ENCODE assay signal across 1 cellular context in the genomic region with DNA sequence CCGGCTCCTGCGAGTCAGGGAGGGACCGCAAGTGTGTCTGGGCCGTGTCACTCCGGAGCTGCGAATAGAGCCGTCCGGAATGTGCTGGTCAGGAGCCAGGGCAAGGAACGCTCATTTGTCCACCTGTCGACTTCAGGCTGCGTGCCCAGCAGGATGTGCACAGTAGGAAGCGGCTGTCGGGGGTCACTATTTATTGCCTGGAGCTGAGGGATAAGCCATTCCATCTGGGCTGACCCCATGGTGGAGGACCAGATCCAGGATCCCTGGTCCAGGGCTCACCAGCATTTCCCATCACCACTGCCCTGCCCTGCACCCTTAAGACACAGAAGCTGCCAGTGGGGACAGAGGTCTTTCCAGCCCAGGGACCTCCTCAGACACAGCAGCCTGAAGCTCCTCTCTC.
TF ChIP-seq lines count a peak whose summit lies in the region.

No MANE protein-coding gene starts in this region.

TF ChIP-seq in SK-N-SH treated with all-trans-retinoic acid at 6 μM for 48 hours, 23 proteins besides CTCF, POLR2A, EP300 and RAD21 (continued from another document):
- TF ChIP-seq, protein P1, sequence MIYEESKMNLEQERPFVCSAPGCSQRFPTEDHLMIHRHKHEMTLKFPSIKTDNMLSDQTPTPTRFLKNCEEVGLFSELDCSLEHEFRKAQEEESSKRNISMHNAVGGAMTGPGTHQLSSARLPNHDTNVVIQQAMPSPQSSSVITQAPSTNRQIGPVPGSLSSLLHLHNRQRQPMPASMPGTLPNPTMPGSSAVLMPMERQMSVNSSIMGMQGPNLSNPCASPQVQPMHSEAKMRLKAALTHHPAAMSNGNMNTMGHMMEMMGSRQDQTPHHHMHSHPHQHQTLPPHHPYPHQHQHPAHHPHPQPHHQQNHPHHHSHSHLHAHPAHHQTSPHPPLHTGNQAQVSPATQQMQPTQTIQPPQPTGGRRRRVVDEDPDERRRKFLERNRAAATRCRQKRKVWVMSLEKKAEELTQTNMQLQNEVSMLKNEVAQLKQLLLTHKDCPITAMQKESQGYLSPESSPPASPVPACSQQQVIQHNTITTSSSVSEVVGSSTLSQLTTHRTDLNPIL (CRISPR knock-in tag; IDR thresholded peaks at IDR 0.05; ENCODE audit: low read depth): no peak
- no peak for TF ChIP-seq RARB (CRISPR knock-in tag; IDR thresholded peaks at IDR 0.05)
- no peak for TF ChIP-seq ZNF565 (CRISPR knock-in tag; conservative IDR thresholded peaks at IDR 0.05; ENCODE audit: low read depth)
